Comparison of ENCODE assay signal across 1 cellular context in the genomic region with DNA sequence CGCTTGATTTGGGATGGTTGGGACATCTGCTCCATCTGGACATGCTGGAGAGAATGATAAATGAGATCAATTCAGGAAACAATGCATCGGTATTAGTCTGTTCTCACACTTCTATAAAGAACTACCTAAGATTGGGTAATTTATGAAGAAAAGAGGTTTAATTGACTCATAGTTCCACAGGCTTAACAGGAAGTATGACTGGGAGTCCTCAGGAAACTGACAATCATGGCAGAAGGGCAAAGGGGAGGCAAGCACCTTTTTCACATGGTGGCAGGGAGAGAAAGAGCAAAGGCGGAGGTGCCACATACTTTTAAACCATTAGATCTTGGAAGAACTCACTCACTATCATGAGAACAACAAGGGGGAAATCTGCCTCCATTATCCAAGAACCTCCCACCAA.
TF ChIP-seq lines count a peak whose summit lies in the region.

No MANE protein-coding gene starts in this region.

TF ChIP-seq in HCT116, 20 proteins besides CTCF, POLR2A, EP300 and RAD21:
- TF ChIP-seq TCF7L2 (IDR thresholded peaks at IDR 0.05; ENCODE audit: borderline replicate concordance, extremely low read depth, insufficient read depth, insufficient read length) (no peak), ZFX (IDR thresholded peaks at IDR 0.05) (no peak), FOSL1 (IDR thresholded peaks at IDR 0.05; ENCODE audit: low read depth) (no peak), SIN3A (IDR thresholded peaks at IDR 0.05; ENCODE audit: low read depth) (no peak), CBX3 (IDR thresholded peaks at IDR 0.05; ENCODE audit: low read depth) (no peak), SRF (IDR thresholded peaks at IDR 0.05; ENCODE audit: low read depth) (no peak), ELF1 (IDR thresholded peaks at IDR 0.05; ENCODE audit: borderline replicate concordance, low read depth) (no peak), EZH2phosphoT487 (IDR thresholded peaks at IDR 0.05; ENCODE audit: borderline replicate concordance) (no peak), YY1 (IDR thresholded peaks at IDR 0.05; ENCODE audit: extremely low read depth, insufficient replicate concordance, low read depth, low read length) (no peak), JUND (IDR thresholded peaks at IDR 0.05) (no peak), ZNF274 (IDR thresholded peaks at IDR 0.05; ENCODE audit: low read depth, low read length) (no peak)
- TF ChIP-seq, protein P1, sequence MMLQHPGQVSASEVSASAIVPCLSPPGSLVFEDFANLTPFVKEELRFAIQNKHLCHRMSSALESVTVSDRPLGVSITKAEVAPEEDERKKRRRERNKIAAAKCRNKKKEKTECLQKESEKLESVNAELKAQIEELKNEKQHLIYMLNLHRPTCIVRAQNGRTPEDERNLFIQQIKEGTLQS (IDR thresholded peaks at IDR 0.05): no peak
- TF ChIP-seq, protein P2, sequence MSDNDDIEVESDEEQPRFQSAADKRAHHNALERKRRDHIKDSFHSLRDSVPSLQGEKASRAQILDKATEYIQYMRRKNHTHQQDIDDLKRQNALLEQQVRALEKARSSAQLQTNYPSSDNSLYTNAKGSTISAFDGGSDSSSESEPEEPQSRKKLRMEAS (IDR thresholded peaks at IDR 0.05): no peak
- TF ChIP-seq, protein P3, sequence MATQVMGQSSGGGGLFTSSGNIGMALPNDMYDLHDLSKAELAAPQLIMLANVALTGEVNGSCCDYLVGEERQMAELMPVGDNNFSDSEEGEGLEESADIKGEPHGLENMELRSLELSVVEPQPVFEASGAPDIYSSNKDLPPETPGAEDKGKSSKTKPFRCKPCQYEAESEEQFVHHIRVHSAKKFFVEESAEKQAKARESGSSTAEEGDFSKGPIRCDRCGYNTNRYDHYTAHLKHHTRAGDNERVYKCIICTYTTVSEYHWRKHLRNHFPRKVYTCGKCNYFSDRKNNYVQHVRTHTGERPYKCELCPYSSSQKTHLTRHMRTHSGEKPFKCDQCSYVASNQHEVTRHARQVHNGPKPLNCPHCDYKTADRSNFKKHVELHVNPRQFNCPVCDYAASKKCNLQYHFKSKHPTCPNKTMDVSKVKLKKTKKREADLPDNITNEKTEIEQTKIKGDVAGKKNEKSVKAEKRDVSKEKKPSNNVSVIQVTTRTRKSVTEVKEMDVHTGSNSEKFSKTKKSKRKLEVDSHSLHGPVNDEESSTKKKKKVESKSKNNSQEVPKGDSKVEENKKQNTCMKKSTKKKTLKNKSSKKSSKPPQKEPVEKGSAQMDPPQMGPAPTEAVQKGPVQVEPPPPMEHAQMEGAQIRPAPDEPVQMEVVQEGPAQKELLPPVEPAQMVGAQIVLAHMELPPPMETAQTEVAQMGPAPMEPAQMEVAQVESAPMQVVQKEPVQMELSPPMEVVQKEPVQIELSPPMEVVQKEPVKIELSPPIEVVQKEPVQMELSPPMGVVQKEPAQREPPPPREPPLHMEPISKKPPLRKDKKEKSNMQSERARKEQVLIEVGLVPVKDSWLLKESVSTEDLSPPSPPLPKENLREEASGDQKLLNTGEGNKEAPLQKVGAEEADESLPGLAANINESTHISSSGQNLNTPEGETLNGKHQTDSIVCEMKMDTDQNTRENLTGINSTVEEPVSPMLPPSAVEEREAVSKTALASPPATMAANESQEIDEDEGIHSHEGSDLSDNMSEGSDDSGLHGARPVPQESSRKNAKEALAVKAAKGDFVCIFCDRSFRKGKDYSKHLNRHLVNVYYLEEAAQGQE (IDR thresholded peaks at IDR 0.05; ENCODE audit: low read depth): no peak
- TF ChIP-seq, protein P4, sequence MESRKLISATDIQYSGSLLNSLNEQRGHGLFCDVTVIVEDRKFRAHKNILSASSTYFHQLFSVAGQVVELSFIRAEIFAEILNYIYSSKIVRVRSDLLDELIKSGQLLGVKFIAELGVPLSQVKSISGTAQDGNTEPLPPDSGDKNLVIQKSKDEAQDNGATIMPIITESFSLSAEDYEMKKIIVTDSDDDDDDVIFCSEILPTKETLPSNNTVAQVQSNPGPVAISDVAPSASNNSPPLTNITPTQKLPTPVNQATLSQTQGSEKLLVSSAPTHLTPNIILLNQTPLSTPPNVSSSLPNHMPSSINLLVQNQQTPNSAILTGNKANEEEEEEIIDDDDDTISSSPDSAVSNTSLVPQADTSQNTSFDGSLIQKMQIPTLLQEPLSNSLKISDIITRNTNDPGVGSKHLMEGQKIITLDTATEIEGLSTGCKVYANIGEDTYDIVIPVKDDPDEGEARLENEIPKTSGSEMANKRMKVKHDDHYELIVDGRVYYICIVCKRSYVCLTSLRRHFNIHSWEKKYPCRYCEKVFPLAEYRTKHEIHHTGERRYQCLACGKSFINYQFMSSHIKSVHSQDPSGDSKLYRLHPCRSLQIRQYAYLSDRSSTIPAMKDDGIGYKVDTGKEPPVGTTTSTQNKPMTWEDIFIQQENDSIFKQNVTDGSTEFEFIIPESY (IDR thresholded peaks at IDR 0.05; ENCODE audit: extremely low read depth, insufficient replicate concordance, low read length): no peak
